In genomic region chr9:129490583-129491485, GRCh38 we compare ENCODE assay signal across 8 cellular contexts.
DNase-seq lines count a peak whose midpoint lies in the region; ATAC-seq and TF ChIP-seq lines count a peak whose summit lies in the region.

No MANE protein-coding gene starts in this region.

- H3K27me3 ChIP-seq in BLaER1 treated with 17β-estradiol and CSF1 and Interleukin-3, amounts not matched to agents 10 nM and 100 nM, result peaks cover 0 to 12% (median 0%) of the 10 kb centered on the region in 11 experiments; a peak in 2 of 22 replicates
- no peaks in the 10 kb centered on the region for H3K27me3 ChIP-seq in fibroblast of lung (ENCODE audit: control insufficient read depth, insufficient read depth, low read length)
- no peaks in the 10 kb centered on the region for H3K27me3 ChIP-seq in ovary

- peaks cover 0 to 24% (median 0%) of the 10 kb centered on the region in 11 experiments; a peak in 2 of 22 replicates for H3K36me3 ChIP-seq in BLaER1 treated with 17β-estradiol and CSF1 and Interleukin-3, amounts not matched to agents 10 nM and 100 nM
- H3K36me3 ChIP-seq in fibroblast of lung (ENCODE audit: control insufficient read depth, insufficient read depth, low read length), result no peaks in the 10 kb centered on the region
- no peaks in the 10 kb centered on the region for H3K36me3 ChIP-seq in ovary

- in situ Hi-C loops in SK-MEL-5 (cut with HindIII; ENCODE audit: low pct_unique_long_range_greater_than_20kb, low sequenced_read_pairs), result no loop called here

- H2AFZ ChIP-seq in fibroblast of lung (ENCODE audit: low read length), result no peak overlapping the region

- peak overlapping the region; percentile 81 to 99 (median 92) for H3K4me2 ChIP-seq in BLaER1 treated with 17β-estradiol and CSF1 and Interleukin-3, amounts not matched to agents 10 nM and 100 nM
- peak overlapping the region; percentile 80 for H3K4me2 ChIP-seq in fibroblast of lung (ENCODE audit: extremely low read depth, insufficient read depth, low read length)

- intact Hi-C loops in ovary (cut with DNase I), result loop anchor here in 3 of 4 donors (5.0 to 10.0 kb wide), 3 partner anchors 114 to 346 kb away; no protein-coding TSS in a partner anchor

- peak overlapping the region in 9 of 10 experiments; percentile 51 to 65 (median 58); a peak in 11 of 20 replicates for H3K4me3 ChIP-seq in BLaER1 treated with 17β-estradiol and CSF1 and Interleukin-3, amounts not matched to agents 10 nM and 100 nM
- peak overlapping the region in 3 of 4 experiments; percentile 5 to 48 (median 27) for H3K4me3 ChIP-seq in fibroblast of lung (replicated peaks in 1 of 4; ENCODE audit: control extremely low read depth in 1 of 4, insufficient read depth in 1 of 4, low read depth in 3 of 4, low read length in 4 of 4)
- peak overlapping the region; percentile 53 for H3K4me3 ChIP-seq in ovary

- peak; percentile 42 for DNase-seq in SK-MEL-5 (ENCODE audit: low read depth, low spot score)
- DNase-seq in fibroblast of lung (ENCODE audit: low read depth in 2 of 2), result no peak
- DNase-seq in ovary, result peak in 3 of 5 donors; percentile 48 to 55 (median 52)
- DNase-seq in NCI-H1694 treated with DMSO at 0.1 percent for 48 hours (lab: John Stamatoyannopoulos, UW), result no peak
- DNase-seq in NCI-H187 (lab: John Stamatoyannopoulos, UW), result no peak

- WGBS in ovary, 3 donors, result 41 to 57% (median 55%) methylated on average over 9 to 11 of the region's 11 CpGs

- H3K4me1 ChIP-seq in BLaER1 treated with 17β-estradiol and CSF1 and Interleukin-3, amounts not matched to agents 10 nM and 100 nM, result peaks cover 73 to 95% (median 85%) of the 10 kb centered on the region in 10 experiments
- H3K4me1 ChIP-seq in fibroblast of lung (ENCODE audit: control insufficient read depth, extremely low read depth, insufficient read depth, low read length), result peaks cover 53% of the 10 kb centered on the region
- H3K4me1 ChIP-seq in ovary (ENCODE audit: insufficient read depth), result peaks cover 29% of the 10 kb centered on the region

- TF ChIP-seq POLR2A in ovary (IDR thresholded peaks at IDR 0.05), result no peak

- H3K9me3 ChIP-seq in BLaER1 treated with 17β-estradiol and CSF1 and Interleukin-3, amounts not matched to agents 10 nM and 100 nM (replicated peaks in 1 of 11), result no peaks in the 10 kb centered on the region
- H3K9me3 ChIP-seq in fibroblast of lung (ENCODE audit: control insufficient read depth, insufficient read depth, low read depth, low read length) (no peaks in the 10 kb centered on the region), ovary (no peaks in the 10 kb centered on the region)

- peaks cover 11% of the 10 kb centered on the region for H3K79me2 ChIP-seq in fibroblast of lung (ENCODE audit: control insufficient read depth, insufficient read depth, low read length)

- peak overlapping the region; percentile 75 to 90 (median 82); a peak in 21 of 22 replicates for H3K9ac ChIP-seq in BLaER1 treated with 17β-estradiol and CSF1 and Interleukin-3, amounts not matched to agents 10 nM and 100 nM
- peak overlapping the region; percentile 44 for H3K9ac ChIP-seq in fibroblast of lung (ENCODE audit: insufficient read depth, low read length)

- TF ChIP-seq CTCF in fibroblast of lung (conservative IDR thresholded peaks at IDR 0.05 in 1 of 2, IDR thresholded peaks at IDR 0.05 in 1 of 2; ENCODE audit: low read depth in 1 of 2, low read length in 2 of 2) (no peak), ovary (IDR thresholded peaks at IDR 0.05) (no peak)

- peak overlapping the region in 9 of 11 experiments; percentile 79 to 92 (median 89); a peak in 13 of 22 replicates for H3K27ac ChIP-seq in BLaER1 treated with 17β-estradiol and CSF1 and Interleukin-3, amounts not matched to agents 10 nM and 100 nM
- H3K27ac ChIP-seq in fibroblast of lung (ENCODE audit: insufficient read depth, low read length) (peak overlapping the region; percentile 100), ovary (peak overlapping the region; percentile 96 to 100)

- TF ChIP-seq EP300 in ovary (IDR thresholded peaks at IDR 0.05), result no peak

- ATAC-seq in HG03354 (IDR thresholded peaks at IDR 0.05; ENCODE audit: poor library complexity, severe bottlenecking, unreplicated experiment) (no peak), HG02840 (IDR thresholded peaks at IDR 0.05; ENCODE audit: low FRiP score, unreplicated experiment) (no peak)

- H4K20me1 ChIP-seq in BLaER1 treated with 17β-estradiol and CSF1 and Interleukin-3, amounts not matched to agents 10 nM and 100 nM, result no peaks in the 10 kb centered on the region
- no peaks in the 10 kb centered on the region for H4K20me1 ChIP-seq in fibroblast of lung (ENCODE audit: control insufficient read depth, extremely low read depth, insufficient read depth, low read length)

Comparison
In these comparisons a context has a peak if more than half of its experiments do, and no peak if none do; other contexts are left out.
1. DNase-seq: peak in SK-MEL-5 (single experiment) and ovary (3 of 5); none in fibroblast of lung (0 of 2), NCI-H1694 treated with DMSO at 0.1 percent for 48 hours (single experiment) and NCI-H187 (0 of 2).
2. Peak in every context shown above with its lines, with median percentiles within 50 percentile points of each other: H3K27ac ChIP-seq and H3K4me3 ChIP-seq.